ENCODE assay signal across 1 cellular context in the genomic region with DNA sequence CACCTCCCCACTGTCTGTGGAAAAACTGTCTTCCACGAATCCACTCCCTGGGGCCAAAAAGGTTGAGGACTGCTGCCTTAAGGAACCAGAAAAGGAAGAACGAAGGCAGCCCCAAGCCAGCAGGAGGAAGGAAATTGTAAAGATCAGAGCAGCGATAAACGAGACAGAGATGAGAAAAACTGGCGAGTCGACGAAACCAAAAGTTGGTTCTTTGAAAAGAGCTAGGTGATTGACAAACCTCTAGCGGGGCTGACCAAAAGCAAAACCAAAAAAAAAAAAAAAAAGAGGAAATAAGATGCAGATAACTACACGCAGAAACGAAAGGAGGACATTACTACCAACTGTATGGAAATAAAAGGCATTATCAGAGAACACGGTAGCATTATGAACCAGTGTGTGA.
TF ChIP-seq lines count a peak whose summit lies in the region.

No MANE protein-coding gene starts in this region.

TF ChIP-seq in K562, 482 proteins besides CTCF, POLR2A, EP300 and RAD21 (continued from another document and continues in another):
- TF ChIP-seq MEIS2 (IDR thresholded peaks at IDR 0.05; ENCODE audit: partially characterized antibody) (peak; percentile 49), BCOR (IDR thresholded peaks at IDR 0.05) (peak; percentile 48; the same call in 1 of the 2 replicates), SMARCA4 (IDR thresholded peaks at IDR 0.05) (peak; percentile 74; the same call in 1 of the 2 replicates), CBX1 (IDR thresholded peaks at IDR 0.05; ENCODE audit: low read depth) (0 out of 2 replicates have a peak, but pooled peaks have one; percentile 33), JUND (IDR thresholded peaks at IDR 0.05; ENCODE audit: borderline replicate concordance, low read depth, low read length) (no peak; the same call in 1 of the 2 replicates), JUND (tag; IDR thresholded peaks at IDR 0.05; ENCODE audit: borderline replicate concordance, low read depth, low read length) (peak; percentile 18; the same call in 1 of the 3 replicates), ZFP36 (IDR thresholded peaks at IDR 0.05; ENCODE audit: low read depth, low read length, partially characterized antibody) (peak; percentile 88), MTA1 (IDR thresholded peaks at IDR 0.05; ENCODE audit: borderline replicate concordance) (peak; percentile 71; the same call in 1 of the 2 replicates), ETV5 (CRISPR knock-in tag; IDR thresholded peaks at IDR 0.05; ENCODE audit: low read depth) (0 out of 2 replicates have a peak, but pooled peaks have one; percentile 33), RCOR1 (IDR thresholded peaks at IDR 0.05; ENCODE audit: borderline replicate concordance in 1 of 2, low read depth in 2 of 2, low read length in 2 of 2) (peak in 1 of 2 experiments; percentile 17; a peak in 1 of 4 replicates), ZNF766 (CRISPR knock-in tag; conservative IDR thresholded peaks at IDR 0.05) (peak; percentile 69; the same call in 1 of the 2 replicates), ESRRA (IDR thresholded peaks at IDR 0.05; ENCODE audit: borderline replicate concordance, low read depth) (peak; percentile 38; the same call in 1 of the 2 replicates), TRIM24 (IDR thresholded peaks at IDR 0.05) (peak in 1 of 2 experiments; percentile 10; a peak in 1 of 4 replicates), ZNF764 (CRISPR knock-in tag; IDR thresholded peaks at IDR 0.05; ENCODE audit: low read depth) (no peak), CTBP1 (IDR thresholded peaks at IDR 0.05; ENCODE audit: borderline replicate concordance) (peak; percentile 63; the same call in 1 of the 2 replicates), POLR2G (IDR thresholded peaks at IDR 0.05; ENCODE audit: low read depth, low read length) (no peak), MTF1 (CRISPR knock-in tag; IDR thresholded peaks at IDR 0.05; ENCODE audit: borderline replicate concordance) (no peak), GATAD2A (IDR thresholded peaks at IDR 0.05) (no peak), CAMTA2 (CRISPR knock-in tag; conservative IDR thresholded peaks at IDR 0.05) (no peak), ZNF316 (IDR thresholded peaks at IDR 0.05) (peak; percentile 19; the same call in 1 of the 2 replicates), MAFK (IDR thresholded peaks at IDR 0.05; ENCODE audit: low read length) (peak; percentile 40; the same call in 1 of the 2 replicates), RBM17 (IDR thresholded peaks at IDR 0.05; ENCODE audit: borderline replicate concordance, low read depth, low read length) (no peak), SMARCA5 (IDR thresholded peaks at IDR 0.05) (peak; percentile 88; the same call in 1 of the 2 replicates), ZNF3 (CRISPR knock-in tag; IDR thresholded peaks at IDR 0.05) (peak; percentile 88), ETV1 (tag; conservative IDR thresholded peaks at IDR 0.05; ENCODE audit: low read depth) (peak; percentile 76; the same call in 1 of the 2 replicates), ATF7 (IDR thresholded peaks at IDR 0.05) (peak; percentile 66; the same call in 1 of the 2 replicates), ZNF75A (CRISPR knock-in tag; IDR thresholded peaks at IDR 0.05) (no peak), NCOA1 (IDR thresholded peaks at IDR 0.05; ENCODE audit: low read depth) (peak; percentile 34; the same call in 1 of the 2 replicates), C11orf30 (IDR thresholded peaks at IDR 0.05; ENCODE audit: low read depth) (peak; percentile 60), SREBF1 (IDR thresholded peaks at IDR 0.05; ENCODE audit: borderline replicate concordance, low read depth, low read length) (no peak), CXXC5 (CRISPR knock-in tag; IDR thresholded peaks at IDR 0.05) (peak; percentile 39; the same call in 1 of the 2 replicates), CEBPG (CRISPR knock-in tag; IDR thresholded peaks at IDR 0.05) (no peak), CEBPG (tag; conservative IDR thresholded peaks at IDR 0.05 in 1 of 2, IDR thresholded peaks at IDR 0.05 in 1 of 2) (no peak), HDAC2 (IDR thresholded peaks at IDR 0.05) (0 out of 2 replicates have a peak, but pooled peaks have one; percentile 32), TRIM28 (IDR thresholded peaks at IDR 0.05) (peak; percentile 75; the same call in 1 of the 2 replicates), LEF1 (IDR thresholded peaks at IDR 0.05) (peak; percentile 24; the same call in 1 of the 2 replicates), LCOR (CRISPR knock-in tag; IDR thresholded peaks at IDR 0.05) (peak; percentile 40; the same call in 1 of the 2 replicates)
- TF ChIP-seq, protein P1, sequence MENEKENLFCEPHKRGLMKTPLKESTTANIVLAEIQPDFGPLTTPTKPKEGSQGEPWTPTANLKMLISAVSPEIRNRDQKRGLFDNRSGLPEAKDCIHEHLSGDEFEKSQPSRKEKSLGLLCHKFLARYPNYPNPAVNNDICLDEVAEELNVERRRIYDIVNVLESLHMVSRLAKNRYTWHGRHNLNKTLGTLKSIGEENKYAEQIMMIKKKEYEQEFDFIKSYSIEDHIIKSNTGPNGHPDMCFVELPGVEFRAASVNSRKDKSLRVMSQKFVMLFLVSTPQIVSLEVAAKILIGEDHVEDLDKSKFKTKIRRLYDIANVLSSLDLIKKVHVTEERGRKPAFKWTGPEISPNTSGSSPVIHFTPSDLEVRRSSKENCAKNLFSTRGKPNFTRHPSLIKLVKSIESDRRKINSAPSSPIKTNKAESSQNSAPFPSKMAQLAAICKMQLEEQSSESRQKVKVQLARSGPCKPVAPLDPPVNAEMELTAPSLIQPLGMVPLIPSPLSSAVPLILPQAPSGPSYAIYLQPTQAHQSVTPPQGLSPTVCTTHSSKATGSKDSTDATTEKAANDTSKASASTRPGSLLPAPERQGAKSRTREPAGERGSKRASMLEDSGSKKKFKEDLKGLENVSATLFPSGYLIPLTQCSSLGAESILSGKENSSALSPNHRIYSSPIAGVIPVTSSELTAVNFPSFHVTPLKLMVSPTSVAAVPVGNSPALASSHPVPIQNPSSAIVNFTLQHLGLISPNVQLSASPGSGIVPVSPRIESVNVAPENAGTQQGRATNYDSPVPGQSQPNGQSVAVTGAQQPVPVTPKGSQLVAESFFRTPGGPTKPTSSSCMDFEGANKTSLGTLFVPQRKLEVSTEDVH (IDR thresholded peaks at IDR 0.05; ENCODE audit: low read depth, partially characterized antibody) = peak; percentile 47
- TF ChIP-seq, protein P2, sequence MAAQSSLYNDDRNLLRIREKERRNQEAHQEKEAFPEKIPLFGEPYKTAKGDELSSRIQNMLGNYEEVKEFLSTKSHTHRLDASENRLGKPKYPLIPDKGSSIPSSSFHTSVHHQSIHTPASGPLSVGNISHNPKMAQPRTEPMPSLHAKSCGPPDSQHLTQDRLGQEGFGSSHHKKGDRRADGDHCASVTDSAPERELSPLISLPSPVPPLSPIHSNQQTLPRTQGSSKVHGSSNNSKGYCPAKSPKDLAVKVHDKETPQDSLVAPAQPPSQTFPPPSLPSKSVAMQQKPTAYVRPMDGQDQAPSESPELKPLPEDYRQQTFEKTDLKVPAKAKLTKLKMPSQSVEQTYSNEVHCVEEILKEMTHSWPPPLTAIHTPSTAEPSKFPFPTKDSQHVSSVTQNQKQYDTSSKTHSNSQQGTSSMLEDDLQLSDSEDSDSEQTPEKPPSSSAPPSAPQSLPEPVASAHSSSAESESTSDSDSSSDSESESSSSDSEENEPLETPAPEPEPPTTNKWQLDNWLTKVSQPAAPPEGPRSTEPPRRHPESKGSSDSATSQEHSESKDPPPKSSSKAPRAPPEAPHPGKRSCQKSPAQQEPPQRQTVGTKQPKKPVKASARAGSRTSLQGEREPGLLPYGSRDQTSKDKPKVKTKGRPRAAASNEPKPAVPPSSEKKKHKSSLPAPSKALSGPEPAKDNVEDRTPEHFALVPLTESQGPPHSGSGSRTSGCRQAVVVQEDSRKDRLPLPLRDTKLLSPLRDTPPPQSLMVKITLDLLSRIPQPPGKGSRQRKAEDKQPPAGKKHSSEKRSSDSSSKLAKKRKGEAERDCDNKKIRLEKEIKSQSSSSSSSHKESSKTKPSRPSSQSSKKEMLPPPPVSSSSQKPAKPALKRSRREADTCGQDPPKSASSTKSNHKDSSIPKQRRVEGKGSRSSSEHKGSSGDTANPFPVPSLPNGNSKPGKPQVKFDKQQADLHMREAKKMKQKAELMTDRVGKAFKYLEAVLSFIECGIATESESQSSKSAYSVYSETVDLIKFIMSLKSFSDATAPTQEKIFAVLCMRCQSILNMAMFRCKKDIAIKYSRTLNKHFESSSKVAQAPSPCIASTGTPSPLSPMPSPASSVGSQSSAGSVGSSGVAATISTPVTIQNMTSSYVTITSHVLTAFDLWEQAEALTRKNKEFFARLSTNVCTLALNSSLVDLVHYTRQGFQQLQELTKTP (IDR thresholded peaks at IDR 0.05; ENCODE audit: low read depth in 1 of 2, partially characterized antibody in 2 of 2) = peak in 1 of 2 experiments; percentile 68
- TF ChIP-seq, protein P3, sequence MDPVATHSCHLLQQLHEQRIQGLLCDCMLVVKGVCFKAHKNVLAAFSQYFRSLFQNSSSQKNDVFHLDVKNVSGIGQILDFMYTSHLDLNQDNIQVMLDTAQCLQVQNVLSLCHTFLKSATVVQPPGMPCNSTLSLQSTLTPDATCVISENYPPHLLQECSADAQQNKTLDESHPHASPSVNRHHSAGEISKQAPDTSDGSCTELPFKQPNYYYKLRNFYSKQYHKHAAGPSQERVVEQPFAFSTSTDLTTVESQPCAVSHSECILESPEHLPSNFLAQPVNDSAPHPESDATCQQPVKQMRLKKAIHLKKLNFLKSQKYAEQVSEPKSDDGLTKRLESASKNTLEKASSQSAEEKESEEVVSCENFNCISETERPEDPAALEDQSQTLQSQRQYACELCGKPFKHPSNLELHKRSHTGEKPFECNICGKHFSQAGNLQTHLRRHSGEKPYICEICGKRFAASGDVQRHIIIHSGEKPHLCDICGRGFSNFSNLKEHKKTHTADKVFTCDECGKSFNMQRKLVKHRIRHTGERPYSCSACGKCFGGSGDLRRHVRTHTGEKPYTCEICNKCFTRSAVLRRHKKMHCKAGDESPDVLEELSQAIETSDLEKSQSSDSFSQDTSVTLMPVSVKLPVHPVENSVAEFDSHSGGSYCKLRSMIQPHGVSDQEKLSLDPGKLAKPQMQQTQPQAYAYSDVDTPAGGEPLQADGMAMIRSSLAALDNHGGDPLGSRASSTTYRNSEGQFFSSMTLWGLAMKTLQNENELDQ (CRISPR knock-in tag; IDR thresholded peaks at IDR 0.05; ENCODE audit: borderline replicate concordance) = no peak
- TF ChIP-seq, protein P4, sequence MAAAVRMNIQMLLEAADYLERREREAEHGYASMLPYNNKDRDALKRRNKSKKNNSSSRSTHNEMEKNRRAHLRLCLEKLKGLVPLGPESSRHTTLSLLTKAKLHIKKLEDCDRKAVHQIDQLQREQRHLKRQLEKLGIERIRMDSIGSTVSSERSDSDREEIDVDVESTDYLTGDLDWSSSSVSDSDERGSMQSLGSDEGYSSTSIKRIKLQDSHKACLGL (CRISPR knock-in tag; IDR thresholded peaks at IDR 0.05; ENCODE audit: borderline replicate concordance, poor library complexity, severe bottlenecking) = no peak
- TF ChIP-seq, protein P5, sequence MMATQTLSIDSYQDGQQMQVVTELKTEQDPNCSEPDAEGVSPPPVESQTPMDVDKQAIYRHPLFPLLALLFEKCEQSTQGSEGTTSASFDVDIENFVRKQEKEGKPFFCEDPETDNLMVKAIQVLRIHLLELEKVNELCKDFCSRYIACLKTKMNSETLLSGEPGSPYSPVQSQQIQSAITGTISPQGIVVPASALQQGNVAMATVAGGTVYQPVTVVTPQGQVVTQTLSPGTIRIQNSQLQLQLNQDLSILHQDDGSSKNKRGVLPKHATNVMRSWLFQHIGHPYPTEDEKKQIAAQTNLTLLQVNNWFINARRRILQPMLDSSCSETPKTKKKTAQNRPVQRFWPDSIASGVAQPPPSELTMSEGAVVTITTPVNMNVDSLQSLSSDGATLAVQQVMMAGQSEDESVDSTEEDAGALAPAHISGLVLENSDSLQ (IDR thresholded peaks at IDR 0.05) = peak; percentile 93
- TF ChIP-seq, protein P6, sequence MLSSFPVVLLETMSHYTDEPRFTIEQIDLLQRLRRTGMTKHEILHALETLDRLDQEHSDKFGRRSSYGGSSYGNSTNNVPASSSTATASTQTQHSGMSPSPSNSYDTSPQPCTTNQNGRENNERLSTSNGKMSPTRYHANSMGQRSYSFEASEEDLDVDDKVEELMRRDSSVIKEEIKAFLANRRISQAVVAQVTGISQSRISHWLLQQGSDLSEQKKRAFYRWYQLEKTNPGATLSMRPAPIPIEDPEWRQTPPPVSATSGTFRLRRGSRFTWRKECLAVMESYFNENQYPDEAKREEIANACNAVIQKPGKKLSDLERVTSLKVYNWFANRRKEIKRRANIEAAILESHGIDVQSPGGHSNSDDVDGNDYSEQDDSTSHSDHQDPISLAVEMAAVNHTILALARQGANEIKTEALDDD (IDR thresholded peaks at IDR 0.05) = peak; percentile 46; the same call in 1 of the 2 replicates
- TF ChIP-seq, protein P7, sequence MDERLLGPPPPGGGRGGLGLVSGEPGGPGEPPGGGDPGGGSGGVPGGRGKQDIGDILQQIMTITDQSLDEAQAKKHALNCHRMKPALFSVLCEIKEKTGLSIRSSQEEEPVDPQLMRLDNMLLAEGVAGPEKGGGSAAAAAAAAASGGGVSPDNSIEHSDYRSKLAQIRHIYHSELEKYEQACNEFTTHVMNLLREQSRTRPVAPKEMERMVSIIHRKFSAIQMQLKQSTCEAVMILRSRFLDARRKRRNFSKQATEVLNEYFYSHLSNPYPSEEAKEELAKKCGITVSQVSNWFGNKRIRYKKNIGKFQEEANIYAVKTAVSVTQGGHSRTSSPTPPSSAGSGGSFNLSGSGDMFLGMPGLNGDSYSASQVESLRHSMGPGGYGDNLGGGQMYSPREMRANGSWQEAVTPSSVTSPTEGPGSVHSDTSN (CRISPR knock-in tag; IDR thresholded peaks at IDR 0.05; ENCODE audit: low read depth) = no peak
- TF ChIP-seq, protein P7 (tag; conservative IDR thresholded peaks at IDR 0.05; ENCODE audit: low read depth) = peak; percentile 75
